ENCODE assay signal across 8 cellular contexts in genomic region chr6:158817298-158818007, GRCh38. TPM values are rescaled to one million over a fixed set of nuclear protein-coding genes. Genes with fewer than 3 reads are reported as not detected.
A peak's percentile ranks its signal among the peaks of the same experiment; 100 is the strongest.
DNase-seq lines count a peak whose midpoint lies in the region; ATAC-seq and TF ChIP-seq lines count a peak whose summit lies in the region.

No MANE protein-coding gene starts in this region.

- H3K4me1 Mint-ChIP-seq in CD4-positive, CD25-positive, alpha-beta regulatory T cell = peaks cover 27 to 60% (median 45%) of the 10 kb centered on the region in 4 donors

- H3K4me3 Mint-ChIP-seq in CD4-positive, CD25-positive, alpha-beta regulatory T cell = peak overlapping the region; percentile 98 to 100 (median 99)

- H3K27me3 Mint-ChIP-seq in CD4-positive, CD25-positive, alpha-beta regulatory T cell = peaks cover 12% of the 10 kb centered on the region

- peak overlapping the region; percentile 100 for H3K4me3 ChIP-seq in CD4-positive, CD25-positive, alpha-beta regulatory T cell (ENCODE audit: low read depth, low read length)
- H3K4me3 ChIP-seq in WERI-Rb-1 (ENCODE audit: low read depth, low read length) = peak overlapping the region; percentile 59
- peak overlapping the region; percentile 88 to 92 for H3K4me3 ChIP-seq in mucosa of rectum (ENCODE audit: low read length in 2 of 2)

- no peak for TF ChIP-seq CTCF in WERI-Rb-1 (IDR thresholded peaks at IDR 0.05; ENCODE audit: low read depth, low read length)

- ATAC-seq in CD4-positive, CD25-positive, alpha-beta regulatory T cell (ENCODE audit: low read depth in 2 of 2) = no peak

- H3K27me3 ChIP-seq in CD4-positive, CD25-positive, alpha-beta regulatory T cell (ENCODE audit: control insufficient read depth, insufficient read depth, low read length) = no peaks in the 10 kb centered on the region
- no peaks in the 10 kb centered on the region for H3K27me3 ChIP-seq in WERI-Rb-1 (ENCODE audit: insufficient read depth, low read depth, severe bottlenecking)
- H3K27me3 ChIP-seq in mucosa of rectum (ENCODE audit: control insufficient read depth in 2 of 2, insufficient read depth in 2 of 2, low read length in 2 of 2) = no peaks in the 10 kb centered on the region

- H3K9me3 ChIP-seq in CD4-positive, CD25-positive, alpha-beta regulatory T cell (ENCODE audit: control insufficient read depth in 2 of 2, low read length in 2 of 2) = no peaks in the 10 kb centered on the region
- H3K9me3 ChIP-seq in WERI-Rb-1 (ENCODE audit: severe bottlenecking) (no peaks in the 10 kb centered on the region), mucosa of rectum (ENCODE audit: control insufficient read depth in 2 of 2, low read length in 2 of 2) (no peaks in the 10 kb centered on the region)

- H3K9me3 Mint-ChIP-seq in CD4-positive, CD25-positive, alpha-beta regulatory T cell = peaks cover 0 to 2% (median 0%) of the 10 kb centered on the region in 7 donors

- peaks cover 38% of the 10 kb centered on the region for H3K36me3 Mint-ChIP-seq in CD4-positive, CD25-positive, alpha-beta regulatory T cell

- H3K9ac ChIP-seq in mucosa of rectum (ENCODE audit: low read depth in 1 of 2, low read length in 2 of 2) = peak overlapping the region; percentile 88 to 97

- H3K27ac ChIP-seq in CD4-positive, CD25-positive, alpha-beta regulatory T cell (ENCODE audit: insufficient read depth, low read length, poor library complexity, severe bottlenecking) = peak overlapping the region; percentile 97
- H3K27ac ChIP-seq in WERI-Rb-1 (peak overlapping the region; percentile 84), epithelial cell of prostate (peak overlapping the region; percentile 93), mucosa of rectum (ENCODE audit: low read depth in 2 of 2, low read length in 2 of 2) (peak overlapping the region; percentile 96 to 98)

- H3K4me1 ChIP-seq in CD4-positive, CD25-positive, alpha-beta regulatory T cell (ENCODE audit: control insufficient read depth, insufficient read depth, low read length, poor library complexity, severe bottlenecking) = peaks cover 44% of the 10 kb centered on the region
- peaks cover 25 to 34% of the 10 kb centered on the region in 2 donors for H3K4me1 ChIP-seq in mucosa of rectum (ENCODE audit: control insufficient read depth in 2 of 2, insufficient read depth in 2 of 2, low read length in 2 of 2)

- H3K36me3 ChIP-seq in CD4-positive, CD25-positive, alpha-beta regulatory T cell (ENCODE audit: control insufficient read depth, insufficient read depth, low read length) = peaks cover 33% of the 10 kb centered on the region
- H3K36me3 ChIP-seq in WERI-Rb-1 (peaks cover 54% of the 10 kb centered on the region), mucosa of rectum (ENCODE audit: control insufficient read depth in 2 of 2, insufficient read depth in 2 of 2, low read length in 2 of 2) (peaks cover 13% of the 10 kb centered on the region in 2 donors)

- DNase-seq in CD4-positive, CD25-positive, alpha-beta regulatory T cell = peak in 2 of 3 donors; percentile 45 to 62
- DNase-seq in KG1 (lab: John Stamatoyannopoulos, UW) (peak; percentile 9), WERI-Rb-1 (no peak), epithelial cell of prostate (ENCODE audit: low read depth, low spot score) (no peak), NCI-H446 (lab: John Stamatoyannopoulos, UW) (no peak), MV-4-11 (lab: John Stamatoyannopoulos, UW) (no peak), H4 (ENCODE audit: low spot score) (no peak)

- H3K27ac Mint-ChIP-seq in CD4-positive, CD25-positive, alpha-beta regulatory T cell = peak overlapping the region; percentile 89 to 100 (median 99)

RNA-seq across cellular contexts. Expression of gene EZR, which starts 1.7 kb away (rescaled TPM):
- total RNA-seq in CD4-positive, CD25-positive, alpha-beta regulatory T cell = 559 TPM
- 100 to 1,000 TPM; 310 to 497 (median 365) TPM for polyA plus RNA-seq in CD4-positive, CD25-positive, alpha-beta regulatory T cell
- total RNA-seq in H4 (2014; rRNA removed; shearing (Covaris generic)) = 29.3 and 31.8 TPM in 2 replicates

Comparison
In these comparisons a context has a peak if more than half of its experiments do, and no peak if none do; other contexts are left out.
1. DNase-seq: peak in CD4-positive, CD25-positive, alpha-beta regulatory T cell (2 of 3) and KG1 (single experiment); none in WERI-Rb-1 (single experiment), epithelial cell of prostate (single experiment), NCI-H446 (0 of 2), MV-4-11 (single experiment) and H4 (single experiment).
2. RNA of gene EZR, which starts 1.7 kb away (total RNA-seq): 559 TPM in CD4-positive, CD25-positive, alpha-beta regulatory T cell (single experiment); 29.3 to 31.8 TPM in H4; every median in the first group is over 10 times any median in the second.
3. Peak in every context shown above with its lines, with median percentiles within 50 percentile points of each other: H3K27ac ChIP-seq and H3K4me3 ChIP-seq.